In the genomic region with DNA sequence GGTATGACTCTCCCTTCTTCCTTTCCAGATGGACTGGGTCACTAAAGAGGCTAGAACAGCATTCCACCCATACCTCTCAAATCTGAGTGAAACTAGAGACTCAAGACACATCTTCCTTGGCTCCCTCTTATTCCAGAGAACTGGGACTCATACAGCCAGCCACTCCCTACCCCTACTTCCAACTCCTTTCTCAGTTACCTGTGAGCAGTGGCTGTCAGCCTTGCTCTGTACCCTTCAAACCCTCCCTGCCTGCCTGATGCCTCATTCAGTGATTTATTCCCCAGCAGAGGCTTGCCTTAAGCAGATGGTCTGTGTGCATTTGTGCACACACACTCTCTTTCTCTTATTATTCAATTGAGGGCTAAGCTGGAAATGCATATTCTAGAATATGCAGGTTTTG, we compare ENCODE assay signal across 15 cellular contexts. TPM values are rescaled to one million over a fixed set of nuclear protein-coding genes. Genes with fewer than 3 reads are reported as not detected.
DNase-seq lines count a peak whose midpoint lies in the region; ATAC-seq and TF ChIP-seq lines count a peak whose summit lies in the region.
"Had no signal": no experiment of that assay in that cellular context is flagged by ENCODE, and none has a peak within 500 bp of the region (broad histone marks: within the 10 kb centered on the region; RNA-seq: fewer than 3 reads in every experiment).

No MANE protein-coding gene starts in this region.

- H3K9me3 Mint-ChIP-seq in type B pancreatic cell = no peaks in the 10 kb centered on the region
- no peaks in the 10 kb centered on the region for H3K9me3 Mint-ChIP-seq in CD4-positive, alpha-beta memory T cell

- H3K27ac ChIP-seq in caudate nucleus (ENCODE audit: low read depth, low read length) (peak overlapping the region; percentile 50), lower lobe of right lung (peak overlapping the region; percentile 25), Peyer's patch (no peak overlapping the region)
- H3K27ac ChIP-seq in CD4-positive, alpha-beta memory T cell (ENCODE audit: low read depth, low read length) = no peak overlapping the region
- H3K27ac ChIP-seq: GM23248 had no signal

- H3K27me3 Mint-ChIP-seq in type B pancreatic cell = no peaks in the 10 kb centered on the region
- no peaks in the 10 kb centered on the region for H3K27me3 Mint-ChIP-seq in CD4-positive, alpha-beta memory T cell
- H3K27me3 Mint-ChIP-seq: B cell had no signal

- no peak for TF ChIP-seq CTCF in lower lobe of right lung (IDR thresholded peaks at IDR 0.05)
- TF ChIP-seq CTCF in type B pancreatic cell (conservative IDR thresholded peaks at IDR 0.05) = no peak
- TF ChIP-seq CTCF in Peyer's patch (IDR thresholded peaks at IDR 0.05) = no peak

- H3K36me3 ChIP-seq in lower lobe of right lung (peaks cover 70% of the 10 kb centered on the region), Peyer's patch (peaks cover 0 to 69% (median 0%) of the 10 kb centered on the region in 3 donors)
- H3K36me3 ChIP-seq in CD4-positive, alpha-beta memory T cell (ENCODE audit: insufficient read depth, low read length) = peaks cover 54% of the 10 kb centered on the region

- H3K27ac Mint-ChIP-seq in type B pancreatic cell = peak overlapping the region; percentile 76
- peak overlapping the region in 1 of 7 donors; percentile 42 for H3K27ac Mint-ChIP-seq in CD4-positive, alpha-beta memory T cell

- H3K36me3 Mint-ChIP-seq in type B pancreatic cell = peaks cover 38% of the 10 kb centered on the region
- peaks cover 51 to 62% of the 10 kb centered on the region in 2 donors for H3K36me3 Mint-ChIP-seq in CD4-positive, alpha-beta memory T cell

- H3K4me3 ChIP-seq in lower lobe of right lung (no peak overlapping the region), Peyer's patch (no peak overlapping the region)
- no peak overlapping the region for H3K4me3 ChIP-seq in CD4-positive, alpha-beta memory T cell (ENCODE audit: low read length in 2 of 2)
- H3K4me3 ChIP-seq: GM23248, K562 had no signal

- no peak for TF ChIP-seq POLR2A in Peyer's patch (IDR thresholded peaks at IDR 0.05)

- no peaks in the 10 kb centered on the region for H3K9me3 ChIP-seq in lower lobe of right lung
- H3K9me3 ChIP-seq in CD4-positive, alpha-beta memory T cell (ENCODE audit: control insufficient read depth in 1 of 2, low read length in 2 of 2) = no peaks in the 10 kb centered on the region
- H3K9me3 ChIP-seq in Peyer's patch = no peaks in the 10 kb centered on the region

- CTCF ChIA-PET in CD4-positive, alpha-beta memory T cell (lab: Charles Lee; ENCODE audit: partially characterized antibody) = interaction anchor here (0.9 to 1.6 kb wide), 2 partner anchors 12 to 14 kb away, joined by 3 to 4 read pairs; no protein-coding TSS in a partner anchor

- intact Hi-C loops in lower lobe of right lung (cut with DNase I) = no loop called here
- intact Hi-C loops in CD4-positive, alpha-beta memory T cell (cut with micrococcal nuclease) = loop anchor here (10.0 kb wide), 1 partner anchor 355 kb away; no protein-coding TSS in a partner anchor

- H3K4me1 ChIP-seq in lower lobe of right lung (peaks cover 32% of the 10 kb centered on the region), Peyer's patch (no peaks in the 10 kb centered on the region)
- H3K4me1 ChIP-seq in CD4-positive, alpha-beta memory T cell (ENCODE audit: insufficient read depth, low read length) = peaks cover 14% of the 10 kb centered on the region

- H3K4me3 Mint-ChIP-seq in type B pancreatic cell = peak overlapping the region; percentile 25
- peak overlapping the region in 1 of 8 donors; percentile 11 for H3K4me3 Mint-ChIP-seq in CD4-positive, alpha-beta memory T cell
- H3K4me3 Mint-ChIP-seq: B cell had no signal

- POLR2A ChIA-PET in CD4-positive, alpha-beta memory T cell (lab: Charles Lee; ENCODE audit: partially characterized antibody) = no interaction called here

- H3K27me3 ChIP-seq in lower lobe of right lung (ENCODE audit: low read depth) (no peaks in the 10 kb centered on the region), Peyer's patch (no peaks in the 10 kb centered on the region)
- H3K27me3 ChIP-seq in CD4-positive, alpha-beta memory T cell (ENCODE audit: insufficient read depth, low read length) = no peaks in the 10 kb centered on the region

- DNase-seq in NCI-H1694 (lab: John Stamatoyannopoulos, UW) (peak; percentile 18), caudate nucleus (lab: John Stamatoyannopoulos, UW) (peak in 4 of 61 donors; percentile 21 to 38 (median 24)), lower lobe of right lung (no peak), type B pancreatic cell (ENCODE audit: extremely low spot score, unreplicated experiment) (no peak), Peyer's patch (no peak)
- DNase-seq in CD4-positive, alpha-beta memory T cell = no peak
- DNase-seq: GF-D8, GM23248, NCI-H1092, NCI-H510A, SIG-M5 had no signal

- H3K4me1 Mint-ChIP-seq in type B pancreatic cell (ENCODE audit: unreplicated experiment) = peaks cover 53% of the 10 kb centered on the region
- H3K4me1 Mint-ChIP-seq in CD4-positive, alpha-beta memory T cell = peaks cover 11 to 18% (median 12%) of the 10 kb centered on the region in 4 donors

- ATAC-seq in lower lobe of right lung (no peak), HG02870 (IDR thresholded peaks at IDR 0.05; ENCODE audit: unreplicated experiment) (no peak)
- ATAC-seq: K562 had no signal

RNA-seq across cellular contexts. Expression of gene GPR84, which starts 14.6 kb away (rescaled TPM):
- 0.65 TPM for total RNA-seq in lower lobe of right lung
- not detected in 2 replicates for total RNA-seq in type B pancreatic cell (ENCODE audit: low replicate concordance)
- total RNA-seq in CD4-positive, alpha-beta memory T cell = under 1 TPM in 1 of 2 experiments, not detected in 1; 0.36 TPM
- not detected for polyA plus RNA-seq in CD4-positive, alpha-beta memory T cell
- total RNA-seq in Peyer's patch = not detected
- total RNA-seq: B cell, GM23248, MCF 10A had no signal
- polyA plus RNA-seq: GM23248 had no signal

RNA-seq across cellular contexts. Expression of gene COPZ1, which starts 24.7 kb away (rescaled TPM):
- total RNA-seq in lower lobe of right lung (129 TPM), type B pancreatic cell (ENCODE audit: low replicate concordance) (196 and 229 TPM in 2 replicates), Peyer's patch (10 to 100 TPM; 42.4 to 66.9 (median 54.2) TPM)
- 10 to 100 TPM; 81.6 to 92.0 TPM for total RNA-seq in CD4-positive, alpha-beta memory T cell
- polyA plus RNA-seq in CD4-positive, alpha-beta memory T cell = 100 to 1,000 TPM; 149 to 200 TPM

RNA-seq across cellular contexts. Expression of gene ZNF385A, which starts 34.9 kb away (rescaled TPM):
- 28.3 TPM for total RNA-seq in lower lobe of right lung
- 29.5 and 47.3 TPM in 2 replicates for total RNA-seq in type B pancreatic cell (ENCODE audit: low replicate concordance)
- total RNA-seq in CD4-positive, alpha-beta memory T cell = 1 to 10 TPM; 1.8 to 2.1 TPM
- not detected for polyA plus RNA-seq in CD4-positive, alpha-beta memory T cell
- 10 to 100 TPM in 2 of 4 donors, 1 to 10 TPM in 2; 7.3 to 28.1 (median 9.7) TPM for total RNA-seq in Peyer's patch

RNA-seq across cellular contexts. Expression of gene NFE2, which starts 48.8 kb away (rescaled TPM):
- 13.5 TPM for total RNA-seq in lower lobe of right lung
- 0.24 and 0.65 TPM in 2 replicates for total RNA-seq in type B pancreatic cell (ENCODE audit: low replicate concordance)
- not detected for total RNA-seq in CD4-positive, alpha-beta memory T cell
- polyA plus RNA-seq in CD4-positive, alpha-beta memory T cell = under 1 TPM in 1 of 2 donors, not detected in 1; 0.25 TPM
- total RNA-seq in Peyer's patch = not detected
- total RNA-seq: B cell, GM23248 had no signal
- polyA plus RNA-seq: GM23248 had no signal

Comparison
In these comparisons a context has a peak if more than half of its experiments do, and no peak if none do; other contexts are left out.
1. H3K27ac ChIP-seq: peak in caudate nucleus (single experiment) and lower lobe of right lung (single experiment); none in CD4-positive, alpha-beta memory T cell (single experiment) and Peyer's patch (0 of 4).